Comparison of ENCODE assay signal across 13 cellular contexts in genomic region chr1:40664167-40664537, GRCh38. TPM values are rescaled to one million over a fixed set of nuclear protein-coding genes. Genes with fewer than 3 reads are reported as not detected.
A peak's percentile ranks its signal among the peaks of the same experiment; 100 is the strongest.
DNase-seq lines count a peak whose midpoint lies in the region; ATAC-seq, FAIRE-seq and TF ChIP-seq lines count a peak whose summit lies in the region.
"Had no signal": no experiment of that assay in that cellular context is flagged by ENCODE, and none has a peak within 500 bp of the region (broad histone marks: within the 10 kb centered on the region; RNA-seq: fewer than 3 reads in every experiment).

No MANE protein-coding gene starts in this region.

- no peak overlapping the region for H3K4me3 ChIP-seq in astrocyte (ENCODE audit: insufficient read depth, low read depth, low read length)
- H3K4me3 ChIP-seq in osteoblast (ENCODE audit: insufficient read depth, low read length), result no peak overlapping the region
- H3K4me3 ChIP-seq in psoas muscle, result no peak overlapping the region
- H3K4me3 ChIP-seq: pancreas had no signal

- intact Hi-C loops in activated CD4-positive, alpha-beta T cell treated with anti-CD3 and anti-CD28 coated beads, Interleukin-2, amount 10 ng/mL, durations not matched to agents 24 days and 14 days (cut with micrococcal nuclease), result loop anchor here (10.0 kb wide), 1 partner anchor 519 kb away; no protein-coding TSS in a partner anchor
- intact Hi-C loops in psoas muscle (cut with DNase I), result loop anchor here in 1 of 2 donors (5.0 kb wide), 1 partner anchor 47 kb away; no protein-coding TSS in a partner anchor

- H3K4me1 Mint-ChIP-seq in activated CD4-positive, alpha-beta T cell treated with anti-CD3 and anti-CD28 coated beads, Interleukin-2, amount 10 ng/mL, durations not matched to agents 24 days and 14 days, result peaks cover 26% of the 10 kb centered on the region
- peaks cover 9% of the 10 kb centered on the region for H3K4me1 Mint-ChIP-seq in astrocyte (ENCODE audit: low read depth, unreplicated experiment)

- ATAC-seq in GM21529 (IDR thresholded peaks at IDR 0.05; ENCODE audit: unreplicated experiment), result no peak
- no peak for ATAC-seq in psoas muscle
- ATAC-seq: foreskin keratinocyte, pancreas had no signal

- no peaks in the 10 kb centered on the region for H3K36me3 Mint-ChIP-seq in activated CD4-positive, alpha-beta T cell treated with anti-CD3 and anti-CD28 coated beads, Interleukin-2, amount 10 ng/mL, durations not matched to agents 24 days and 14 days (ENCODE audit: low read depth)
- H3K36me3 Mint-ChIP-seq in astrocyte (ENCODE audit: low read depth, unreplicated experiment), result no peaks in the 10 kb centered on the region

- H3K79me2 ChIP-seq in astrocyte (ENCODE audit: insufficient read depth, low read length) (no peaks in the 10 kb centered on the region), osteoblast (ENCODE audit: insufficient read depth, low read length) (no peaks in the 10 kb centered on the region)

- no peaks in the 10 kb centered on the region for H3K4me1 ChIP-seq in astrocyte (ENCODE audit: insufficient read depth, low read length)
- H3K4me1 ChIP-seq in osteoblast (ENCODE audit: insufficient read depth, low read length), result no peaks in the 10 kb centered on the region
- H3K4me1 ChIP-seq in psoas muscle, result peaks cover 8% of the 10 kb centered on the region

- H3K27ac ChIP-seq in astrocyte (ENCODE audit: low read depth, low read length) (no peak overlapping the region), osteoblast (ENCODE audit: low read depth, low read length) (no peak overlapping the region), psoas muscle (no peak overlapping the region)
- H3K27ac ChIP-seq: colonic mucosa, foreskin keratinocyte, pancreas had no signal

- H3K4me2 ChIP-seq in astrocyte (ENCODE audit: low read length), result no peak overlapping the region
- H3K4me2 ChIP-seq in osteoblast (ENCODE audit: insufficient read depth, low read length), result no peak overlapping the region

- no peaks in the 10 kb centered on the region for H3K9me3 Mint-ChIP-seq in activated CD4-positive, alpha-beta T cell treated with anti-CD3 and anti-CD28 coated beads, Interleukin-2, amount 10 ng/mL, durations not matched to agents 24 days and 14 days
- H3K9me3 Mint-ChIP-seq in astrocyte (ENCODE audit: unreplicated experiment), result no peaks in the 10 kb centered on the region

- 78 to 88% (median 78%) methylated on average over 1 of the region's 1 CpG for WGBS in psoas muscle, 3 donors

- no peaks in the 10 kb centered on the region for H4K20me1 ChIP-seq in astrocyte (ENCODE audit: insufficient read depth, low read length)
- no peaks in the 10 kb centered on the region for H4K20me1 ChIP-seq in osteoblast (ENCODE audit: insufficient read depth, low read length)

- peak overlapping the region; percentile 52 for H3K4me3 Mint-ChIP-seq in activated CD4-positive, alpha-beta T cell treated with anti-CD3 and anti-CD28 coated beads, Interleukin-2, amount 10 ng/mL, durations not matched to agents 24 days and 14 days
- H3K4me3 Mint-ChIP-seq in astrocyte (ENCODE audit: unreplicated experiment), result peak overlapping the region; percentile 81

- H3K27me3 Mint-ChIP-seq in activated CD4-positive, alpha-beta T cell treated with anti-CD3 and anti-CD28 coated beads, Interleukin-2, amount 10 ng/mL, durations not matched to agents 24 days and 14 days, result peaks cover 2% of the 10 kb centered on the region
- H3K27me3 Mint-ChIP-seq in astrocyte (ENCODE audit: low read depth, unreplicated experiment), result peaks cover 24% of the 10 kb centered on the region

- H2AFZ ChIP-seq in astrocyte (ENCODE audit: low read depth, low read length), result no peak overlapping the region
- no peak overlapping the region for H2AFZ ChIP-seq in osteoblast (ENCODE audit: low read length)

- H3K36me3 ChIP-seq in astrocyte (ENCODE audit: insufficient read depth, low read length), result no peaks in the 10 kb centered on the region
- no peaks in the 10 kb centered on the region for H3K36me3 ChIP-seq in osteoblast (ENCODE audit: insufficient read depth, low read length)
- H3K36me3 ChIP-seq in psoas muscle (ENCODE audit: insufficient read depth in 1 of 2, low read depth in 1 of 2), result no peaks in the 10 kb centered on the region
- H3K36me3 ChIP-seq: colonic mucosa, pancreas had no signal

- H3K27ac Mint-ChIP-seq in activated CD4-positive, alpha-beta T cell treated with anti-CD3 and anti-CD28 coated beads, Interleukin-2, amount 10 ng/mL, durations not matched to agents 24 days and 14 days, result no peak overlapping the region
- H3K27ac Mint-ChIP-seq in astrocyte (ENCODE audit: unreplicated experiment), result peak overlapping the region; percentile 41

- H3K9ac ChIP-seq in astrocyte (ENCODE audit: low read length), result no peak overlapping the region

- no peak for DNase-seq in activated CD4-positive, alpha-beta T cell treated with anti-CD3 and anti-CD28 coated beads, Interleukin-2, amount 10 ng/mL, durations not matched to agents 24 days and 14 days
- no peak for DNase-seq in activated CD4-positive, alpha-beta T cell treated with anti-CD3 and anti-CD28 coated beads for 1 hour
- DNase-seq in NCI-H1436 treated with DMSO at 0.1 percent for 48 hours (lab: John Stamatoyannopoulos, UW), result peak; percentile 24
- DNase-seq in astrocyte (ENCODE audit: low read depth), result no peak
- peak; percentile 80 for DNase-seq in osteoblast (ENCODE audit: insufficient read length, low spot score, missing footprints)
- no peak for DNase-seq in psoas muscle
- no peak for DNase-seq in DMS53 treated with DMSO at 0.1 percent for 48 hours (lab: John Stamatoyannopoulos, UW; ENCODE audit: unreplicated experiment)
- DNase-seq: colonic mucosa; foreskin keratinocyte; H7; pancreas; stimulated activated CD4-positive, alpha-beta T cell treated with anti-CD3 and anti-CD28 coated beads, Interleukin-2, amount 100 ng/mL, for 48 hours had no signal

- H3K27me3 ChIP-seq in astrocyte (ENCODE audit: insufficient read depth, low read length), result peaks cover 17% of the 10 kb centered on the region
- H3K27me3 ChIP-seq in osteoblast (ENCODE audit: insufficient read depth, low read length), result peaks cover 29% of the 10 kb centered on the region
- no peaks in the 10 kb centered on the region for H3K27me3 ChIP-seq in psoas muscle (ENCODE audit: insufficient read depth in 3 of 3, low read length in 2 of 3)
- H3K27me3 ChIP-seq: colonic mucosa, pancreas had no signal

- H3K9me3 ChIP-seq in astrocyte (ENCODE audit: insufficient read depth, low read depth, low read length) (no peaks in the 10 kb centered on the region), osteoblast (ENCODE audit: low read depth, low read length) (no peaks in the 10 kb centered on the region), psoas muscle (no peaks in the 10 kb centered on the region)
- H3K9me3 ChIP-seq: colonic mucosa, pancreas had no signal

- no peak for FAIRE-seq in astrocyte (lab: Jason Lieb, UNC)
- FAIRE-seq: pancreas had no signal

- TF ChIP-seq CTCF in astrocyte (IDR thresholded peaks at IDR 0.05; ENCODE audit: insufficient read depth, low read depth, low read length) (no peak), osteoblast (IDR thresholded peaks at IDR 0.05; ENCODE audit: extremely low read depth, low read depth, low read length) (no peak), psoas muscle (IDR thresholded peaks at IDR 0.05) (no peak)

RNA-seq across cellular contexts. Expression of gene RIMS3, which starts 1.3 kb away (rescaled TPM):
- total RNA-seq in activated CD4-positive, alpha-beta T cell treated with anti-CD3 and anti-CD28 coated beads, Interleukin-2, amount 10 ng/mL, durations not matched to agents 24 days and 14 days, result 2.0 and 2.4 TPM in 2 replicates
- total RNA-seq in astrocyte (4.3 and 4.9 TPM in 2 replicates), osteoblast (3.5 and 6.2 TPM in 2 replicates), psoas muscle (under 1 TPM; 0.15 to 0.42 (median 0.35) TPM)
- under 1 TPM; 0.07 to 0.31 (median 0.16) TPM for polyA plus RNA-seq in psoas muscle

RNA-seq across cellular contexts. Expression of gene NFYC, which starts 27.4 kb away (rescaled TPM):
- 66.5 and 73.2 TPM in 2 replicates for total RNA-seq in activated CD4-positive, alpha-beta T cell treated with anti-CD3 and anti-CD28 coated beads, Interleukin-2, amount 10 ng/mL, durations not matched to agents 24 days and 14 days
- total RNA-seq in astrocyte, result 48.4 and 51.1 TPM in 2 replicates
- total RNA-seq in osteoblast, result 24.2 TPM in 2 replicates
- 10 to 100 TPM; 45.8 to 67.8 (median 61.1) TPM for total RNA-seq in psoas muscle
- 10 to 100 TPM; 52.0 to 69.0 (median 58.6) TPM for polyA plus RNA-seq in psoas muscle

Comparison
In these comparisons a context has a peak if more than half of its experiments do, and no peak if none do; other contexts are left out.
1. DNase-seq: peak in NCI-H1436 treated with DMSO at 0.1 percent for 48 hours (single experiment) and osteoblast (single experiment); none in activated CD4-positive, alpha-beta T cell treated with anti-CD3 and anti-CD28 coated beads, Interleukin-2, amount 10 ng/mL, durations not matched to agents 24 days and 14 days (single experiment), activated CD4-positive, alpha-beta T cell treated with anti-CD3 and anti-CD28 coated beads for 1 hour (single experiment), astrocyte (single experiment), psoas muscle (0 of 2) and DMS53 treated with DMSO at 0.1 percent for 48 hours (single experiment).